8 cellular contexts compared by ENCODE assay signal in the genomic region with DNA sequence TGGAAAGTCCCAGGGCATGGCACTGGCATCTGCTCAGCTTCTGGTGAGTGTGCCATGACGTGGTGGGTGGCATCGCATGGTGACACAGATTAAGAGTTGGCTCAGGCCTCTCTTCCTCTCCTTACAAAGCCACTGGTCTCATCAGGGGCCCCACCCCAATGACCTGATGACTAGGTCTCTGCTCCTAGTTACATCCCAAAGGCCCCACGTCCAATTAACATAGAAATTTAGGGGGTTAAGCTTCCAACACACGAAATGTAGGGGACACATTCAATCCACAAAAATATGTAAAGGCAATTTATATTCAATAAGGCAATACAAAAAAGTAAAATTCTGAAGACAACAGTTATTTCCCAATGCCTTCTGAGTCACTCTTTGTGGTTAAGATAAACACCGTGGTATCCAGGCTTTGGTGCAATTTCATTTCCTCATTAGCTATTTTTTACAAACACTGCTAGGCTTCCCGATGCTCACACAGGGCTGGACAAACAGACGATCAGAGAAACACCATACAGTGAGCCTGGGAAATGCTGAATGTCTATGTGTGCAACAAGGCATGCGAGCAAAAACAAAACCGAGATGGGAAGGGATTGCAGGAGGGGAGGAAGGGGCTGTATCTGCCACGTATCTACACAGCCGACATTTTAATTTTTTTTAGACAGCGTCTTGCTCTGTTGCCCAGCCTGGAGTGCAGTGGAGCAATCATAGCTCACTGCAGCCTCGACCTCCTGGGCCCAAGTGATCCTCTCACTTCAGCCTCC.
DNase-seq lines count a peak whose midpoint lies in the region; ATAC-seq and TF ChIP-seq lines count a peak whose summit lies in the region.

No MANE protein-coding gene starts in this region.

- no peaks in the 10 kb centered on the region for H3K27me3 ChIP-seq in brain microvascular endothelial cell (replicated peaks)
- no peaks in the 10 kb centered on the region for H3K27me3 ChIP-seq in aorta (ENCODE audit: control insufficient read depth in 1 of 2, insufficient read depth in 2 of 2, low read length in 1 of 2)

- WGBS in aorta, 2 donors = 84 to 87% methylated on average over 13 of the region's 13 CpGs

- peak; percentile 29 for ATAC-seq in GM18517 (IDR thresholded peaks at IDR 0.05; ENCODE audit: unreplicated experiment)
- ATAC-seq in HG03095 (IDR thresholded peaks at IDR 0.05; ENCODE audit: unreplicated experiment) = peak; percentile 18
- ATAC-seq in aorta (ENCODE audit: low FRiP score) = peak; percentile 64

- in situ Hi-C loops in brain microvascular endothelial cell (cut with HindIII; ENCODE audit: low pct_ligation_motif_present, low sequenced_read_pairs) = loop anchor here (25.0 kb wide), 1 partner anchor 147 kb away; no protein-coding TSS in a partner anchor

- DNase-seq in SIG-M5 treated with dmso at 0.1 percent for 504 hours (lab: John Stamatoyannopoulos, UW; ENCODE audit: unreplicated experiment) (peak; percentile 99), brain microvascular endothelial cell (peak; percentile 97), medulla oblongata (ENCODE audit: extremely low spot score) (peak; percentile 81), aorta (peak in 1 of 2 donors; percentile 86), cerebellar nuclear complex (lab: John Stamatoyannopoulos, UW) (no peak), NCI-H345 (lab: John Stamatoyannopoulos, UW) (no peak)

- H3K9me3 ChIP-seq in aorta (ENCODE audit: control insufficient read depth, low read length) = no peaks in the 10 kb centered on the region

- H3K36me3 ChIP-seq in brain microvascular endothelial cell (replicated peaks) (peaks cover 9% of the 10 kb centered on the region), aorta (ENCODE audit: control insufficient read depth in 1 of 2, insufficient read depth in 2 of 2, low read length in 1 of 2) (peaks cover 0 to 2% of the 10 kb centered on the region in 2 donors)

- peak overlapping the region; percentile 100 for H3K27ac ChIP-seq in brain microvascular endothelial cell
- no peak overlapping the region for H3K27ac ChIP-seq in aorta (ENCODE audit: low read depth in 1 of 2, low read length in 2 of 2)

- TF ChIP-seq CTCF in brain microvascular endothelial cell (IDR thresholded peaks at IDR 0.05; ENCODE audit: low read depth, low read length, missing control alignments) = no peak

- no peak overlapping the region for H3K4me3 ChIP-seq in brain microvascular endothelial cell (ENCODE audit: low read depth, low read length)
- H3K4me3 ChIP-seq in aorta (ENCODE audit: low read length in 2 of 2) = no peak overlapping the region

- intact Hi-C loops in aorta (cut with DNase I) = loop anchor here (5.0 kb wide), 1 partner anchor 67 kb away; the partner anchor contains the start of gene MBP (in 2 of the 2)

- H3K4me1 ChIP-seq in aorta (ENCODE audit: control insufficient read depth in 1 of 2, insufficient read depth in 2 of 2, low read length in 2 of 2) = peaks cover 0 to 3% of the 10 kb centered on the region in 2 donors

Comparison
In these comparisons a context has a peak if more than half of its experiments do, and no peak if none do; other contexts are left out.
1. DNase-seq: peak in SIG-M5 treated with dmso at 0.1 percent for 504 hours (single experiment), brain microvascular endothelial cell (single experiment) and medulla oblongata (single experiment); none in cerebellar nuclear complex (0 of 2) and NCI-H345 (single experiment).
2. Peak in every context shown above with its lines, with median percentiles within 50 percentile points of each other: ATAC-seq.